21 cellular contexts compared by ENCODE assay signal in the genomic region with DNA sequence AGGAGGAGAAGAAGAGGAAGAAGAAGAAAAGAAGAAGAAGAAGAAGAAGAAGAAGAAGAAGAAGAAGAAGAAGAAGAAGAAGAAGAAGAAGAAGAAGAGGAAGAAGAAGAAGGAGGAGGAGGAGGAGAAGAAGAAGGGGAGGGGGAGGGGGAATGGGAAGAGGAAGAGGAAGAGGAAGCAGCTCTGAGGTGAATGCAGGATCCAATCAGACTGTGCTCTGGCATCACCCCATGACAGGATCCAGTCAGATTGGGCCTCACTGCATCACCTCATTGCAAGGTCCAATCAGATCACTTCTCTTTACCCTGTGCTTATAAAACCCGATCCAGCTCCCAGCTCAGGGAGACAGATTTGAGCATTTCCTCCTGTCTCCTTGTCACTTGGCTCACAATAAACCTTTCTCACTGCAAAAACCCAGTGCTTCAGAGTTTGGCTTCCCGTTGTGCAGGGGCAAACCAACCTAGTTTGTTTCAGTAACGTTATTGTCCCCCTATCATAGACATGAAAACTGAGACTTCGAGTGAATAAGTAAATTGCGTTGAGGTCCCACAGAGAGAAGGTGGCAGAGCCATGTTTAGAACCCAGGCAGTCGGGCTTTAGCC.
DNase-seq lines count a peak whose midpoint lies in the region; ATAC-seq and TF ChIP-seq lines count a peak whose summit lies in the region.
"Had no signal": no experiment of that assay in that cellular context is flagged by ENCODE, and none has a peak within 500 bp of the region (broad histone marks: within the 10 kb centered on the region; RNA-seq: fewer than 3 reads in every experiment).

No MANE protein-coding gene starts in this region.

- ATAC-seq in DND-41 (ENCODE audit: insufficient read depth, low read depth) = peak; percentile 63; the same call in 2 of the 3 replicates
- ATAC-seq: effector memory CD8-positive, alpha-beta T cell; stimulated activated naive B cell treated with anti-CD40 and anti-IgM and Interleukin-4, amounts not matched to agents 10 μg/mL and 1 μg/mL and 100 μg/mL, for 72 hours had no signal

- H3K27me3 ChIP-seq in DND-41 (ENCODE audit: insufficient read depth, low read length, poor library complexity) = no peaks in the 10 kb centered on the region
- H3K27me3 ChIP-seq: BLaER1, transverse colon had no signal

- peaks cover 14% of the 10 kb centered on the region for H3K4me1 Mint-ChIP-seq in dendritic cell treated with granulocyte-macrophage colony-stimulating factor and Interleukin-4, amounts not matched to agents 40 ng/mL and 50 ng/mL, for 4 days (ENCODE audit: low read depth)

- H2AFZ ChIP-seq in DND-41 (ENCODE audit: low read depth, low read length) = no peak overlapping the region

- H3K36me3 ChIP-seq in DND-41 (ENCODE audit: insufficient read depth, low read length) = no peaks in the 10 kb centered on the region
- H3K36me3 ChIP-seq: BLaER1, transverse colon had no signal

- H3K27ac Mint-ChIP-seq in dendritic cell treated with granulocyte-macrophage colony-stimulating factor and Interleukin-4, amounts not matched to agents 40 ng/mL and 50 ng/mL, for 4 days = peak overlapping the region; percentile 16
- H3K27ac Mint-ChIP-seq: effector memory CD8-positive, alpha-beta T cell; stimulated activated naive B cell treated with anti-CD40 and anti-IgM and Interleukin-4, amounts not matched to agents 10 μg/mL and 1 μg/mL and 100 μg/mL, for 72 hours had no signal

- no peak overlapping the region for H3K27ac ChIP-seq in DND-41 (ENCODE audit: low read length)
- H3K27ac ChIP-seq: 22Rv1, BLaER1, transverse colon had no signal

- H4K20me1 ChIP-seq in DND-41 (ENCODE audit: insufficient read depth, low read length) = no peaks in the 10 kb centered on the region
- H4K20me1 ChIP-seq: BLaER1 had no signal

- peaks cover 16% of the 10 kb centered on the region for H3K27me3 Mint-ChIP-seq in dendritic cell treated with granulocyte-macrophage colony-stimulating factor and Interleukin-4, amounts not matched to agents 40 ng/mL and 50 ng/mL, for 4 days

- H3K9me3 ChIP-seq in DND-41 (ENCODE audit: insufficient read depth, low read length, severe bottlenecking) = no peaks in the 10 kb centered on the region
- H3K9me3 ChIP-seq: transverse colon had no signal

- TF ChIP-seq CTCF in DND-41 (IDR thresholded peaks at IDR 0.05; ENCODE audit: borderline replicate concordance, extremely low read depth, low read length, poor library complexity, severe bottlenecking) = no peak

- H3K36me3 Mint-ChIP-seq in dendritic cell treated with granulocyte-macrophage colony-stimulating factor and Interleukin-4, amounts not matched to agents 40 ng/mL and 50 ng/mL, for 4 days (ENCODE audit: low read depth) = no peaks in the 10 kb centered on the region

- peaks cover 22% of the 10 kb centered on the region for H3K9me3 Mint-ChIP-seq in dendritic cell treated with granulocyte-macrophage colony-stimulating factor and Interleukin-4, amounts not matched to agents 40 ng/mL and 50 ng/mL, for 4 days
- H3K9me3 Mint-ChIP-seq: effector memory CD8-positive, alpha-beta T cell had no signal

- no peak overlapping the region for H3K9ac ChIP-seq in DND-41 (ENCODE audit: low read depth, low read length)
- H3K9ac ChIP-seq: BLaER1 had no signal

- no peak overlapping the region for H3K4me3 Mint-ChIP-seq in dendritic cell treated with granulocyte-macrophage colony-stimulating factor and Interleukin-4, amounts not matched to agents 40 ng/mL and 50 ng/mL, for 4 days
- H3K4me3 Mint-ChIP-seq: effector memory CD8-positive, alpha-beta T cell; stimulated activated naive B cell treated with anti-CD40 and anti-IgM and Interleukin-4, amounts not matched to agents 10 μg/mL and 1 μg/mL and 100 μg/mL, for 72 hours had no signal

- no peaks in the 10 kb centered on the region for H3K79me2 ChIP-seq in DND-41 (ENCODE audit: insufficient read depth, low read length)

- no peak overlapping the region for H3K4me3 ChIP-seq in DND-41 (ENCODE audit: low read depth in 1 of 2, low read length in 2 of 2)
- H3K4me3 ChIP-seq: BLaER1, transverse colon had no signal

- DNase-seq in DMS 273 (lab: John Stamatoyannopoulos, UW; ENCODE audit: unreplicated experiment) (peak; percentile 43), DMS 273 treated with DMSO at 0.1 percent for 48 hours (lab: John Stamatoyannopoulos, UW) (no peak), DND-41 (peak; percentile 38), NAMALWA (ENCODE audit: low spot score) (peak; percentile 44), UCSD-AML1 (lab: John Stamatoyannopoulos, UW; ENCODE audit: unreplicated experiment) (no peak), NCI-H510A (lab: John Stamatoyannopoulos, UW) (no peak), T-helper 2 cell (no peak)
- DNase-seq: activated gamma-delta T cell treated with Interleukin-2 at 50 U/mL for 16 hours; anterior cingulate cortex; cerebellar nuclear complex; DMS79; effector memory CD8-positive, alpha-beta T cell; kidney; NCI-H2029 treated with DMSO at 0.1 percent for 48 hours; NCI-H69; stimulated activated naive B cell treated with anti-CD40 and anti-IgM and Interleukin-4, amounts not matched to agents 10 μg/mL and 1 μg/mL and 100 μg/mL, for 72 hours; T-helper 1 cell; transverse colon had no signal

- peaks cover 9% of the 10 kb centered on the region for H3K4me1 ChIP-seq in DND-41 (ENCODE audit: insufficient read depth, low read length)
- H3K4me1 ChIP-seq: BLaER1 had no signal

- intact Hi-C loops in dendritic cell treated with granulocyte-macrophage colony-stimulating factor and Interleukin-4, amounts not matched to agents 40 ng/mL and 50 ng/mL, for 4 days (cut with micrococcal nuclease) = no loop called here

- no peak overlapping the region for H3K4me2 ChIP-seq in DND-41 (ENCODE audit: insufficient read depth, low read length)
- H3K4me2 ChIP-seq: BLaER1 had no signal

Comparison
In these comparisons a context has a peak if more than half of its experiments do, and no peak if none do; other contexts are left out.
1. DNase-seq: peak in DMS 273 (single experiment), DND-41 (single experiment) and NAMALWA (single experiment); none in DMS 273 treated with DMSO at 0.1 percent for 48 hours (single experiment), UCSD-AML1 (single experiment), NCI-H510A (single experiment) and T-helper 2 cell (0 of 5).